Comparison of ENCODE assay signal across 8 cellular contexts in genomic region chr7:105876091-105876963, GRCh38. TPM values are rescaled to one million over a fixed set of nuclear protein-coding genes. Genes with fewer than 3 reads are reported as not detected.
DNase-seq lines count a peak whose midpoint lies in the region; ATAC-seq and TF ChIP-seq lines count a peak whose summit lies in the region.

TSS of gene ATXN7L1 (minus strand) at chr7:105876599. CDS start at chr7:105876558, 41 bp downstream.

- H3K27ac ChIP-seq in right cardiac atrium (ENCODE audit: low read length): peak within 1 kb of the TSS; percentile 76
- H3K27ac ChIP-seq in psoas muscle: peak within 1 kb of the TSS; percentile 84

- peak; percentile 82 for TF ChIP-seq CTCF in psoas muscle (IDR thresholded peaks at IDR 0.05)

- ATAC-seq in HG02852 (IDR thresholded peaks at IDR 0.05; ENCODE audit: unreplicated experiment) (peak; percentile 94), right cardiac atrium (peak; percentile 97 to 98), psoas muscle (peak; percentile 94 to 99 (median 98))

- WGBS in right cardiac atrium: under 1% methylated on average over 76 of the region's 77 CpGs
- 0 to 1% (median 1%) methylated on average over 45 to 75 of the region's 77 CpGs for WGBS in psoas muscle, 3 donors

- no peaks in the 10 kb centered on the region for H3K9me3 ChIP-seq in right cardiac atrium (ENCODE audit: control insufficient read depth, low read length)
- no peaks in the 10 kb centered on the region for H3K9me3 ChIP-seq in psoas muscle

- peaks cover 3% of the 10 kb centered on the region for H3K4me1 ChIP-seq in right cardiac atrium (ENCODE audit: control insufficient read depth, insufficient read depth, low read length)
- no peaks in the 10 kb centered on the region for H3K4me1 ChIP-seq in psoas muscle

- H3K4me3 ChIP-seq in right cardiac atrium (ENCODE audit: low read length) (peak within 1 kb of the TSS; percentile 98), psoas muscle (peak within 1 kb of the TSS; percentile 84)

- H3K36me3 ChIP-seq in psoas muscle (ENCODE audit: insufficient read depth in 1 of 2, low read depth in 1 of 2): peaks cover 2 to 6% of the 10 kb centered on the region in 2 donors

- DNase-seq in GM04504 (ENCODE audit: low read depth) (peak; percentile 96), NCI-H1930 (lab: John Stamatoyannopoulos, UW) (peak; percentile 94 to 96), T-helper 2 cell (peak; percentile 77 to 94 (median 91)), anterior cingulate cortex (lab: John Stamatoyannopoulos, UW) (peak in 57 of 58 donors; percentile 42 to 96 (median 92)), right cardiac atrium (peak; percentile 95 to 98 (median 97)), psoas muscle (peak; percentile 94 to 97), ureter (ENCODE audit: low spot score) (peak; percentile 96)

- H3K27me3 ChIP-seq in right cardiac atrium (ENCODE audit: control insufficient read depth, insufficient read depth): no peaks in the 10 kb centered on the region
- no peaks in the 10 kb centered on the region for H3K27me3 ChIP-seq in psoas muscle (ENCODE audit: insufficient read depth in 3 of 3, low read length in 2 of 3)

- intact Hi-C loops in right cardiac atrium (cut with DNase I) (no loop called here), psoas muscle (cut with DNase I) (loop anchor here (5.0 to 10.0 kb wide), 4 partner anchors 99 to 258 kb away; no protein-coding TSS in a partner anchor)

RNA-seq across cellular contexts. Expression of gene ATXN7L1, which starts in this region (rescaled TPM):
- total RNA-seq in right cardiac atrium: 1 to 10 TPM; 3.9 to 6.5 (median 5.0) TPM
- 2.4 TPM for polyA plus RNA-seq in right cardiac atrium
- total RNA-seq in psoas muscle: 1 to 10 TPM; 3.0 to 6.0 (median 4.0) TPM
- 1 to 10 TPM; 1.2 to 1.9 (median 1.5) TPM for polyA plus RNA-seq in psoas muscle
- 31.6 TPM for total RNA-seq in ureter

Comparison
In these comparisons a context has a peak if more than half of its experiments do, and no peak if none do; other contexts are left out.
1. Peak in every context shown above with its lines: DNase-seq, ATAC-seq, H3K4me3 ChIP-seq and H3K27ac ChIP-seq.
2. intact Hi-C loops: an anchor here in psoas muscle (5.0 to 10.0 kb wide); none called in right cardiac atrium.